Comparison of ENCODE assay signal across 8 cellular contexts in genomic region chr21:37862536-37862935, GRCh38. TPM values are rescaled to one million over a fixed set of nuclear protein-coding genes. Genes with fewer than 3 reads are reported as not detected.
DNase-seq lines count a peak whose midpoint lies in the region; ATAC-seq and TF ChIP-seq lines count a peak whose summit lies in the region.

No MANE protein-coding gene starts in this region.

- peaks cover 0 to 39% (median 0%) of the 10 kb centered on the region in 9 donors for H3K4me1 ChIP-seq in heart right ventricle
- H3K4me1 ChIP-seq in gastroesophageal sphincter = no peaks in the 10 kb centered on the region

- DNase-seq in heart right ventricle = peak in 1 of 2 donors; percentile 22
- DNase-seq in Right ventricle myocardium inferior (ENCODE audit: missing footprints) = no peak
- peak; percentile 86 to 92 for DNase-seq in NCI-H524 (lab: John Stamatoyannopoulos, UW)
- no peak for DNase-seq in chondrocyte (ENCODE audit: low spot score)
- DNase-seq in renal cortical epithelial cell (ENCODE audit: low read depth) = peak; percentile 58
- no peak for DNase-seq in activated naive CD4-positive, alpha-beta T cell treated with anti-CD3 and anti-CD28 coated beads, Interleukin-2, amount 10 ng/mL, durations not matched to agents 7 days and 5 days
- DNase-seq in mesothelial cell of epicardium (ENCODE audit: low spot score in 2 of 2, unreplicated experiment in 2 of 2) = no peak

- no peak for TF ChIP-seq EP300 in gastroesophageal sphincter (IDR thresholded peaks at IDR 0.05)

- 54 to 58% methylated on average over 2 of the region's 2 CpGs for WGBS in heart right ventricle, 2 donors
- WGBS in gastroesophageal sphincter (ENCODE audit: low coverage in 1 of 2), 2 donors = 25 to 33% methylated on average over 1 to 2 of the region's 2 CpGs

- H3K36me3 ChIP-seq in heart right ventricle (no peaks in the 10 kb centered on the region), gastroesophageal sphincter (no peaks in the 10 kb centered on the region)

- CTCF ChIA-PET in activated naive CD4-positive, alpha-beta T cell treated with anti-CD3 and anti-CD28 coated beads, Interleukin-2, amount 10 ng/mL, durations not matched to agents 7 days and 5 days (lab: Charles Lee) = no interaction called here

- H3K36me3 Mint-ChIP-seq in chondrocyte (ENCODE audit: low read depth) (no peaks in the 10 kb centered on the region), mesothelial cell of epicardium (no peaks in the 10 kb centered on the region)
- H3K36me3 Mint-ChIP-seq in activated naive CD4-positive, alpha-beta T cell treated with anti-CD3 and anti-CD28 coated beads, Interleukin-2, amount 10 ng/mL, durations not matched to agents 7 days and 5 days = no peaks in the 10 kb centered on the region

- peaks cover 3% of the 10 kb centered on the region for H3K9me3 Mint-ChIP-seq in chondrocyte (ENCODE audit: low read depth)
- no peaks in the 10 kb centered on the region for H3K9me3 Mint-ChIP-seq in activated naive CD4-positive, alpha-beta T cell treated with anti-CD3 and anti-CD28 coated beads, Interleukin-2, amount 10 ng/mL, durations not matched to agents 7 days and 5 days
- peaks cover 4% of the 10 kb centered on the region for H3K9me3 Mint-ChIP-seq in mesothelial cell of epicardium

- TF ChIP-seq CTCF in heart right ventricle (IDR thresholded peaks at IDR 0.05) = no peak
- TF ChIP-seq CTCF in chondrocyte (IDR thresholded peaks at IDR 0.05) = no peak
- TF ChIP-seq CTCF in gastroesophageal sphincter (IDR thresholded peaks at IDR 0.05) = no peak
- no peak for TF ChIP-seq CTCF in mesothelial cell of epicardium (IDR thresholded peaks at IDR 0.05; ENCODE audit: unreplicated experiment)

- H3K4me1 Mint-ChIP-seq in chondrocyte (ENCODE audit: low read depth) = peaks cover 16% of the 10 kb centered on the region
- no peaks in the 10 kb centered on the region for H3K4me1 Mint-ChIP-seq in activated naive CD4-positive, alpha-beta T cell treated with anti-CD3 and anti-CD28 coated beads, Interleukin-2, amount 10 ng/mL, durations not matched to agents 7 days and 5 days
- no peaks in the 10 kb centered on the region for H3K4me1 Mint-ChIP-seq in mesothelial cell of epicardium

- H3K9me3 ChIP-seq in heart right ventricle (peaks cover 0 to 7% (median 0%) of the 10 kb centered on the region in 11 donors), gastroesophageal sphincter (peaks cover 0 to under 1% (median 0%) of the 10 kb centered on the region in 3 donors)

- H3K27ac Mint-ChIP-seq in chondrocyte (ENCODE audit: unreplicated experiment) = peak overlapping the region; percentile 29
- no peak overlapping the region for H3K27ac Mint-ChIP-seq in activated naive CD4-positive, alpha-beta T cell treated with anti-CD3 and anti-CD28 coated beads, Interleukin-2, amount 10 ng/mL, durations not matched to agents 7 days and 5 days
- H3K27ac Mint-ChIP-seq in mesothelial cell of epicardium = no peak overlapping the region

- H3K27me3 ChIP-seq in heart right ventricle = peaks cover 0 to 9% (median 0%) of the 10 kb centered on the region in 7 donors
- peaks cover 5% of the 10 kb centered on the region for H3K27me3 ChIP-seq in gastroesophageal sphincter

- TF ChIP-seq POLR2A in gastroesophageal sphincter (IDR thresholded peaks at IDR 0.05) = no peak

- ATAC-seq in heart right ventricle (peak in 6 of 8 donors; percentile 38 to 77 (median 71)), Right ventricle myocardium inferior (no peak), gastroesophageal sphincter (no peak)

- intact Hi-C loops in heart right ventricle (cut with DNase I) = no loop called here
- intact Hi-C loops in Right ventricle myocardium inferior (cut with DNase I) = no loop called here

- H3K27ac ChIP-seq in heart right ventricle = peak overlapping the region in 1 of 10 donors; percentile 54
- no peak overlapping the region for H3K27ac ChIP-seq in gastroesophageal sphincter

- H3K27me3 Mint-ChIP-seq in chondrocyte (ENCODE audit: low read depth) (no peaks in the 10 kb centered on the region), mesothelial cell of epicardium (ENCODE audit: low read depth) (peaks cover 16% of the 10 kb centered on the region)
- H3K27me3 Mint-ChIP-seq in activated naive CD4-positive, alpha-beta T cell treated with anti-CD3 and anti-CD28 coated beads, Interleukin-2, amount 10 ng/mL, durations not matched to agents 7 days and 5 days = no peaks in the 10 kb centered on the region

- no peak overlapping the region for H3K4me3 Mint-ChIP-seq in chondrocyte (ENCODE audit: unreplicated experiment)
- H3K4me3 Mint-ChIP-seq in activated naive CD4-positive, alpha-beta T cell treated with anti-CD3 and anti-CD28 coated beads, Interleukin-2, amount 10 ng/mL, durations not matched to agents 7 days and 5 days = no peak overlapping the region
- no peak overlapping the region for H3K4me3 Mint-ChIP-seq in mesothelial cell of epicardium

- H3K4me3 ChIP-seq in heart right ventricle = no peak overlapping the region
- no peak overlapping the region for H3K4me3 ChIP-seq in gastroesophageal sphincter

RNA-seq across cellular contexts. Expression of gene KCNJ6, which starts 53.7 kb away (rescaled TPM):
- not detected for total RNA-seq in heart right ventricle
- not detected for polyA plus RNA-seq in heart right ventricle
- total RNA-seq in Right ventricle myocardium inferior = not detected
- 4.2 to 15.3 TPM (median 4.4 TPM) in 3 replicates for total RNA-seq in chondrocyte
- under 0.01 and 0.05 TPM in 2 replicates for total RNA-seq in renal cortical epithelial cell
- total RNA-seq in gastroesophageal sphincter = under 1 TPM in 2 of 4 donors, not detected in 2; 0.08 to 0.40 TPM
- 0.02 TPM in 2 of 3 replicates, not detected in the other for total RNA-seq in mesothelial cell of epicardium

Comparison
In these comparisons a context has a peak if more than half of its experiments do, and no peak if none do; other contexts are left out.
1. ATAC-seq: peak in heart right ventricle (6 of 8); none in Right ventricle myocardium inferior (single experiment) and gastroesophageal sphincter (single experiment).
2. DNase-seq: peak in NCI-H524 (2 of 2) and renal cortical epithelial cell (single experiment); none in Right ventricle myocardium inferior (single experiment), chondrocyte (single experiment), activated naive CD4-positive, alpha-beta T cell treated with anti-CD3 and anti-CD28 coated beads, Interleukin-2, amount 10 ng/mL, durations not matched to agents 7 days and 5 days (single experiment) and mesothelial cell of epicardium (0 of 2).